ENCODE assay signal across 12 cellular contexts in genomic region chr20:38432292-38432691, GRCh38. TPM values are rescaled to one million over a fixed set of nuclear protein-coding genes. Genes with fewer than 3 reads are reported as not detected.
DNase-seq lines count a peak whose midpoint lies in the region; ATAC-seq and TF ChIP-seq lines count a peak whose summit lies in the region.
"Had no signal": no experiment of that assay in that cellular context is flagged by ENCODE, and none has a peak within 500 bp of the region (broad histone marks: within the 10 kb centered on the region; RNA-seq: fewer than 3 reads in every experiment).

No MANE protein-coding gene starts in this region.

- no peak overlapping the region for H4K8ac ChIP-seq in trophoblast cell (ENCODE audit: low read depth, low read length)

- DNase-seq in activated CD8-positive, alpha-beta memory T cell treated with anti-CD3 and anti-CD28 coated beads, Interleukin-2, amount 10 ng/mL, durations not matched to agents 7 days and 5 days = no peak
- no peak for DNase-seq in activated CD8-positive, alpha-beta memory T cell treated with anti-CD3 and anti-CD28 coated beads, Interleukin-2, amount 50 U/mL, for 4 hours
- no peak for DNase-seq in activated naive CD8-positive, alpha-beta T cell treated with anti-CD3 and anti-CD28 coated beads for 36 hours
- DNase-seq in trophoblast cell (no peak), T1000 (lab: John Stamatoyannopoulos, UW) (no peak), NCI-H1436 (lab: John Stamatoyannopoulos, UW) (no peak), NCI-H1048 (lab: John Stamatoyannopoulos, UW) (no peak)
- DNase-seq: activated CD8-positive, alpha-beta memory T cell treated with anti-CD3 and anti-CD28 coated beads, Interleukin-2, amount 50 U/mL, for 48 hours; cerebellar nuclear complex; NCI-H187; retina had no signal

- H3K27me3 ChIP-seq in KMS-11 (ENCODE audit: insufficient read depth, low read depth) = no peaks in the 10 kb centered on the region
- no peaks in the 10 kb centered on the region for H3K27me3 ChIP-seq in trophoblast cell (ENCODE audit: insufficient read depth, low read length)

- H3K4me3 ChIP-seq in KMS-11 (IDR thresholded peaks at IDR 0.05; ENCODE audit: insufficient read depth, low read depth, low read length) (no peak overlapping the region), trophoblast cell (ENCODE audit: low read depth, low read length) (no peak overlapping the region)

- peak overlapping the region; percentile 97 for H3K4me3 Mint-ChIP-seq in activated CD8-positive, alpha-beta memory T cell treated with anti-CD3 and anti-CD28 coated beads, Interleukin-2, amount 10 ng/mL, durations not matched to agents 7 days and 5 days
- H3K4me3 Mint-ChIP-seq in activated naive CD8-positive, alpha-beta T cell treated with anti-CD3 and anti-CD28 coated beads for 36 hours = peak overlapping the region; percentile 96

- H3K27ac ChIP-seq in KMS-11 = peak overlapping the region; percentile 7; the same call in 1 of the 2 replicates
- H3K27ac ChIP-seq in trophoblast cell (ENCODE audit: low read depth, low read length) = no peak overlapping the region

- H3K27ac Mint-ChIP-seq in activated CD8-positive, alpha-beta memory T cell treated with anti-CD3 and anti-CD28 coated beads, Interleukin-2, amount 10 ng/mL, durations not matched to agents 7 days and 5 days = no peak overlapping the region
- H3K27ac Mint-ChIP-seq in activated naive CD8-positive, alpha-beta T cell treated with anti-CD3 and anti-CD28 coated beads for 36 hours = peak overlapping the region; percentile 25

- ATAC-seq in activated CD8-positive, alpha-beta memory T cell treated with anti-CD3 and anti-CD28 coated beads, Interleukin-2, amount 10 ng/mL, durations not matched to agents 7 days and 5 days = no peak

- H3K36me3 ChIP-seq in KMS-11 (ENCODE audit: insufficient read depth) (peaks cover 65% of the 10 kb centered on the region; the same call in 1 of the 2 replicates), trophoblast cell (ENCODE audit: control insufficient read depth in 1 of 2, insufficient read depth in 2 of 2, low read length in 2 of 2) (peaks cover 51 to 62% of the 10 kb centered on the region in 2 experiments)

- no peak overlapping the region for H4K12ac ChIP-seq in trophoblast cell (ENCODE audit: low read depth, low read length)

- peaks cover 63% of the 10 kb centered on the region for H3K4me1 Mint-ChIP-seq in activated CD8-positive, alpha-beta memory T cell treated with anti-CD3 and anti-CD28 coated beads, Interleukin-2, amount 10 ng/mL, durations not matched to agents 7 days and 5 days
- peaks cover 48% of the 10 kb centered on the region for H3K4me1 Mint-ChIP-seq in activated naive CD8-positive, alpha-beta T cell treated with anti-CD3 and anti-CD28 coated beads for 36 hours

- H2BK12ac ChIP-seq in trophoblast cell (ENCODE audit: low read length) = no peak overlapping the region

- TF ChIP-seq CTCF in KMS-11 (conservative IDR thresholded peaks at IDR 0.05; ENCODE audit: low read depth, low read length) = no peak

- H2BK120ac ChIP-seq in trophoblast cell (ENCODE audit: insufficient read depth, low read length, poor library complexity) = no peak overlapping the region

- H3K79me2 ChIP-seq in KMS-11 (ENCODE audit: insufficient read depth, low read depth) (peaks cover 79% of the 10 kb centered on the region), trophoblast cell (ENCODE audit: control insufficient read depth, insufficient read depth, low read length, poor library complexity) (peaks cover 25% of the 10 kb centered on the region)

- no peak overlapping the region for H3K23ac ChIP-seq in trophoblast cell (ENCODE audit: low read length)

- WGBS in trophoblast cell (ENCODE audit: extremely low coverage, insufficient coverage, insufficient read length) = no CpG with 5 or more reads among the region's 6 CpGs

- H4K20me1 ChIP-seq in KMS-11 (ENCODE audit: insufficient read depth) = peaks cover 55% of the 10 kb centered on the region

- peaks cover 70% of the 10 kb centered on the region for H3K36me3 Mint-ChIP-seq in activated CD8-positive, alpha-beta memory T cell treated with anti-CD3 and anti-CD28 coated beads, Interleukin-2, amount 10 ng/mL, durations not matched to agents 7 days and 5 days
- H3K36me3 Mint-ChIP-seq in activated naive CD8-positive, alpha-beta T cell treated with anti-CD3 and anti-CD28 coated beads for 36 hours = peaks cover 69% of the 10 kb centered on the region

- H3K4me1 ChIP-seq in KMS-11 (ENCODE audit: low read depth, poor library complexity, severe bottlenecking) (peaks cover 43% of the 10 kb centered on the region), trophoblast cell (ENCODE audit: control insufficient read depth in 1 of 2, insufficient read depth in 2 of 2, low read length in 2 of 2) (peaks cover 5 to 12% of the 10 kb centered on the region in 2 experiments)

- CTCF ChIA-PET in activated CD8-positive, alpha-beta memory T cell treated with anti-CD3 and anti-CD28 coated beads, Interleukin-2, amount 10 ng/mL, durations not matched to agents 7 days and 5 days (lab: Charles Lee) = interaction anchor here (1.4 to 1.9 kb wide), 2 partner anchors 14 to 24 kb away, joined by 4 read pairs; no protein-coding TSS in a partner anchor

- no peak overlapping the region for H3K18ac ChIP-seq in trophoblast cell (ENCODE audit: low read length)

- no peak overlapping the region for H3K14ac ChIP-seq in trophoblast cell (ENCODE audit: low read length)

- peaks cover 8% of the 10 kb centered on the region for H3K79me1 ChIP-seq in trophoblast cell (ENCODE audit: low read length)

- no peaks in the 10 kb centered on the region for H3K9me3 Mint-ChIP-seq in activated CD8-positive, alpha-beta memory T cell treated with anti-CD3 and anti-CD28 coated beads, Interleukin-2, amount 10 ng/mL, durations not matched to agents 7 days and 5 days (ENCODE audit: low read depth)
- H3K9me3 Mint-ChIP-seq in activated naive CD8-positive, alpha-beta T cell treated with anti-CD3 and anti-CD28 coated beads for 36 hours = no peaks in the 10 kb centered on the region

- H3K9ac ChIP-seq in KMS-11 = peak overlapping the region; percentile 100; the same call in 1 of the 2 replicates
- H3K9ac ChIP-seq in trophoblast cell (ENCODE audit: low read length) = no peak overlapping the region

- no peak overlapping the region for H4K91ac ChIP-seq in trophoblast cell (ENCODE audit: low read depth, low read length)

- no peak overlapping the region for H2BK5ac ChIP-seq in trophoblast cell (ENCODE audit: low read depth, low read length, poor library complexity)

- H3K4me2 ChIP-seq in KMS-11 (peak overlapping the region; percentile 92), trophoblast cell (ENCODE audit: low read length) (no peak overlapping the region)

- no peak overlapping the region for H2AK5ac ChIP-seq in trophoblast cell (ENCODE audit: low read length)

- no peaks in the 10 kb centered on the region for H3K27me3 Mint-ChIP-seq in activated CD8-positive, alpha-beta memory T cell treated with anti-CD3 and anti-CD28 coated beads, Interleukin-2, amount 10 ng/mL, durations not matched to agents 7 days and 5 days
- no peaks in the 10 kb centered on the region for H3K27me3 Mint-ChIP-seq in activated naive CD8-positive, alpha-beta T cell treated with anti-CD3 and anti-CD28 coated beads for 36 hours

- H3K4ac ChIP-seq in trophoblast cell (ENCODE audit: low read depth, low read length) = peak overlapping the region; percentile 99

- no peak overlapping the region for H2AFZ ChIP-seq in KMS-11 (ENCODE audit: low read depth)
- no peak overlapping the region for H2AFZ ChIP-seq in trophoblast cell (ENCODE audit: insufficient read depth, low read length, poor library complexity)

- peaks cover 2% of the 10 kb centered on the region for H3K9me3 ChIP-seq in trophoblast cell (ENCODE audit: insufficient read depth, low read depth, low read length)

RNA-seq across cellular contexts. Expression of gene SNHG17, which starts 2.8 kb away (rescaled TPM):
- 100 to 1,000 TPM in 1 of 2 experiments, 10 to 100 TPM in 1; 92.3 to 123 TPM for total RNA-seq in activated CD8-positive, alpha-beta memory T cell treated with anti-CD3 and anti-CD28 coated beads, Interleukin-2, amount 10 ng/mL, durations not matched to agents 7 days and 5 days
- total RNA-seq in activated naive CD8-positive, alpha-beta T cell treated with anti-CD3 and anti-CD28 coated beads for 36 hours = 100 to 1,000 TPM; 249 to 259 TPM
- polyA plus RNA-seq in trophoblast cell (2013) = 44.8 and 45.5 TPM in 2 replicates

RNA-seq across cellular contexts. Expression of gene RALGAPB, which starts 40.4 kb away (rescaled TPM):
- total RNA-seq in activated CD8-positive, alpha-beta memory T cell treated with anti-CD3 and anti-CD28 coated beads, Interleukin-2, amount 10 ng/mL, durations not matched to agents 7 days and 5 days = 10 to 100 TPM; 31.9 to 32.2 TPM
- total RNA-seq in activated naive CD8-positive, alpha-beta T cell treated with anti-CD3 and anti-CD28 coated beads for 36 hours = 10 to 100 TPM; 25.1 to 25.6 TPM
- 32.2 and 33.1 TPM in 2 replicates for polyA plus RNA-seq in trophoblast cell (2013)
